12 cellular contexts compared by ENCODE assay signal in the genomic region with DNA sequence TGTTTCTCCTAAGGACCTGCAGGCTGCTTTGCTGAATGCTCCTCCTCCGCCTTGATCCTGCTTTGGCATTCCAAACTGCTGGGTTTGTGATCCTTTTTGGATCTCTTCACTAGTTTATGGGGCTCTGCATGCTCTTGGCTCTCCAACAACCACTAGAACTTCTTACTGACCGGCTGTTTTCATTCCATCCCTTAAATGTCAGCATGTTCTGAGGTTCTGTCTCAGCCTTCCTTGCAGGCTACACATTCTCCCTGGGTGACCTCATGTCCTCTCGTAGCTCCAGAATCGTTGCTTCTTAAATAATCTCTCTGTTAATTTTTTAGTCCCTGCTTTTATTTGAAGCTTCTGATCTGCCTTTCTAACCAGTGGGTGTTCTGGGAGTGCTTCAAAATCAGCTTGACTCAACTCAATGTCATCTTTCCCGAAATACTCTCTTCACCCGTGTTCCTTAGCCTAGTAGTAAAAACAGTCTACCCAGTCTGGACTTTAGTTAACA.
A peak's percentile ranks its signal among the peaks of the same experiment; 100 is the strongest.
DNase-seq lines count a peak whose midpoint lies in the region; ATAC-seq and TF ChIP-seq lines count a peak whose summit lies in the region.
"Had no signal": no experiment of that assay in that cellular context is flagged by ENCODE, and none has a peak within 500 bp of the region (broad histone marks: within the 10 kb centered on the region; RNA-seq: fewer than 3 reads in every experiment).

No MANE protein-coding gene starts in this region.

- no peak overlapping the region for H3K9ac ChIP-seq in neural progenitor cell

- H3K9me3 Mint-ChIP-seq in neural progenitor cell, result no peaks in the 10 kb centered on the region
- H3K9me3 Mint-ChIP-seq in activated naive CD4-positive, alpha-beta T cell treated with anti-CD3 and anti-CD28 coated beads, Interleukin-2, amount 50 U/mL, for 72 hours, result no peaks in the 10 kb centered on the region
- H3K9me3 Mint-ChIP-seq: activated T-helper 17 cell treated with anti-CD3 and anti-CD28 coated beads, Interleukin-2, amount 50 U/mL, for 72 hours had no signal

- no peak overlapping the region for H3K4me3 Mint-ChIP-seq in neural progenitor cell
- H3K4me3 Mint-ChIP-seq: activated T-helper 17 cell treated with anti-CD3 and anti-CD28 coated beads, Interleukin-2, amount 50 U/mL, for 72 hours had no signal

- peak overlapping the region; percentile 5 for H2AFZ ChIP-seq in neural progenitor cell (replicated peaks)

- no peak overlapping the region for H3K27ac Mint-ChIP-seq in neural progenitor cell
- no peak overlapping the region for H3K27ac Mint-ChIP-seq in activated naive CD4-positive, alpha-beta T cell treated with anti-CD3 and anti-CD28 coated beads, Interleukin-2, amount 50 U/mL, for 72 hours
- H3K27ac Mint-ChIP-seq: activated T-helper 17 cell treated with anti-CD3 and anti-CD28 coated beads, Interleukin-2, amount 50 U/mL, for 72 hours had no signal

- no peaks in the 10 kb centered on the region for H3K36me3 Mint-ChIP-seq in neural progenitor cell
- H3K36me3 Mint-ChIP-seq in activated naive CD4-positive, alpha-beta T cell treated with anti-CD3 and anti-CD28 coated beads, Interleukin-2, amount 50 U/mL, for 72 hours, result no peaks in the 10 kb centered on the region

- H3K4me3 ChIP-seq in AG04449 (ENCODE audit: low read depth, low read length) (0 out of 2 replicates have a peak overlapping the region, but pooled peaks have one; percentile 12), Panc1 (ENCODE audit: low read depth in 2 of 2, low read length in 2 of 2) (no peak overlapping the region), neural progenitor cell (no peak overlapping the region)

- H3K4me1 Mint-ChIP-seq in neural progenitor cell, result no peaks in the 10 kb centered on the region
- H3K4me1 Mint-ChIP-seq: activated T-helper 17 cell treated with anti-CD3 and anti-CD28 coated beads, Interleukin-2, amount 50 U/mL, for 72 hours had no signal

- TF ChIP-seq CTCF in AG04449 (IDR thresholded peaks at IDR 0.05; ENCODE audit: insufficient read depth, low read length, missing control alignments) (no peak), Panc1 (IDR thresholded peaks at IDR 0.05) (0 out of 2 replicates have a peak, but pooled peaks have one; percentile 12), neural progenitor cell (IDR thresholded peaks at IDR 0.05) (no peak)

- no peaks in the 10 kb centered on the region for H3K9me3 ChIP-seq in Panc1 (ENCODE audit: control insufficient read depth, insufficient read depth, low read depth, low read length)
- no peaks in the 10 kb centered on the region for H3K9me3 ChIP-seq in neural progenitor cell (ENCODE audit: low read depth)

- H3K36me3 ChIP-seq in Panc1 (ENCODE audit: control insufficient read depth, insufficient read depth, low read length) (no peaks in the 10 kb centered on the region), neural progenitor cell (no peaks in the 10 kb centered on the region)

- no peak overlapping the region for H3K27ac ChIP-seq in Panc1 (ENCODE audit: low read length)
- no peak overlapping the region for H3K27ac ChIP-seq in neural progenitor cell
- H3K27ac ChIP-seq: VCaP had no signal

- CTCF ChIA-PET in AG04449 (lab: Yijun Ruan, JAX), result interaction anchor here (1.0 to 1.5 kb wide), 4 partner anchors 118 to 1115 kb away, joined by 3 to 8 read pairs (median 4); no protein-coding TSS in a partner anchor
- CTCF ChIA-PET in Panc1 (lab: Charles Lee), result no interaction called here

- DNase-seq in AG04449 (ENCODE audit: low read depth, low spot score), result peak; percentile 95
- no peak for DNase-seq in Panc1 (ENCODE audit: low read depth, low spot score)
- peak; percentile 83 for DNase-seq in fibroblast of peridontal ligament (ENCODE audit: extremely low read depth)
- no peak for DNase-seq in neural progenitor cell (ENCODE audit: low spot score)
- DNase-seq in activated CD4-positive, CD25-positive, alpha-beta regulatory T cell (lab: John Stamatoyannopoulos, UW), result no peak
- no peak for DNase-seq in activated naive CD4-positive, alpha-beta T cell treated with anti-CD3 and anti-CD28 coated beads, Interleukin-2, amount 50 U/mL, for 72 hours (ENCODE audit: low spot score in 2 of 2)
- DNase-seq in stimulated activated CD4-positive, alpha-beta T cell treated with anti-CD3 and anti-CD28 coated beads, Interleukin-4, amount 100 ng/mL, for 24 hours, result no peak
- DNase-seq: AML-193, NCI-H1436 treated with DMSO at 0.1 percent for 48 hours had no signal

- intact Hi-C loops in Panc1 (cut with micrococcal nuclease; ENCODE audit: unreplicated experiment), result no loop called here

- H3K79me2 ChIP-seq in neural progenitor cell (ENCODE audit: low read depth), result no peaks in the 10 kb centered on the region

- no peak overlapping the region for H3K4me2 ChIP-seq in neural progenitor cell

- peaks cover 31% of the 10 kb centered on the region for H3K27me3 ChIP-seq in Panc1 (ENCODE audit: control insufficient read depth, insufficient read depth, low read length)
- H3K27me3 ChIP-seq in neural progenitor cell, result no peaks in the 10 kb centered on the region

- no TSS peak for BruUV-seq in Panc1 (replicated peaks; lab: Mats Ljungman, UMichigan)

- no peaks in the 10 kb centered on the region for H3K4me1 ChIP-seq in Panc1 (ENCODE audit: control insufficient read depth, insufficient read depth, low read length)
- H3K4me1 ChIP-seq in neural progenitor cell, result no peaks in the 10 kb centered on the region

- H3F3A ChIP-seq in neural progenitor cell (ENCODE audit: low read depth), result no peaks in the 10 kb centered on the region

- POLR2A ChIA-PET in AG04449 (lab: Yijun Ruan, JAX) (no interaction called here), Panc1 (lab: Charles Lee) (interaction anchor here (0.7 kb wide), 1 partner anchor 1114 kb away, joined by 3 read pairs; no protein-coding TSS in a partner anchor)

- ATAC-seq in Panc1 (no peak), GM21381 (IDR thresholded peaks at IDR 0.05; ENCODE audit: unreplicated experiment) (no peak)
- no peak for ATAC-seq in activated naive CD4-positive, alpha-beta T cell treated with anti-CD3 and anti-CD28 coated beads, Interleukin-2, amount 50 U/mL, for 72 hours
- ATAC-seq: activated T-helper 17 cell treated with anti-CD3 and anti-CD28 coated beads, Interleukin-2, amount 50 U/mL, for 72 hours had no signal

- H4K20me1 ChIP-seq in neural progenitor cell (ENCODE audit: low read depth), result no peaks in the 10 kb centered on the region

- in situ Hi-C loops in Panc1 (cut with HindIII; ENCODE audit: low pct_unique_long_range_greater_than_20kb, low sequenced_read_pairs), result no loop called here

- H3K27me3 Mint-ChIP-seq in neural progenitor cell (ENCODE audit: insufficient read depth, low read depth), result peaks cover 4% of the 10 kb centered on the region

Comparison
In these comparisons a context has a peak if more than half of its experiments do, and no peak if none do; other contexts are left out.
1. DNase-seq: peak in AG04449 (single experiment) and fibroblast of peridontal ligament (single experiment); none in Panc1 (single experiment), neural progenitor cell (single experiment), activated CD4-positive, CD25-positive, alpha-beta regulatory T cell (0 of 4), activated naive CD4-positive, alpha-beta T cell treated with anti-CD3 and anti-CD28 coated beads, Interleukin-2, amount 50 U/mL, for 72 hours (0 of 2) and stimulated activated CD4-positive, alpha-beta T cell treated with anti-CD3 and anti-CD28 coated beads, Interleukin-4, amount 100 ng/mL, for 24 hours (single experiment).